38 cellular contexts compared by ENCODE assay signal in genomic region chr18:31417850-31418249, GRCh38. TPM values are rescaled to one million over a fixed set of nuclear protein-coding genes. Genes with fewer than 3 reads are reported as not detected.
"Had no signal": no experiment of that assay in that cellular context is flagged by ENCODE, and none has a peak within 500 bp of the region (broad histone marks: within the 10 kb centered on the region; RNA-seq: fewer than 3 reads in every experiment).

No MANE protein-coding gene starts in this region.

- H3K4me3 ChIP-seq: adrenal gland, body of pancreas, breast epithelium had no signal

- H3K4me1 ChIP-seq: adrenal gland, body of pancreas, breast epithelium had no signal

- H3K27me3 ChIP-seq: adrenal gland, body of pancreas, brain microvascular endothelial cell, breast epithelium had no signal

- H3K36me3 ChIP-seq: adrenal gland, brain microvascular endothelial cell, breast epithelium had no signal

- H3K27ac ChIP-seq: adrenal gland, body of pancreas, brain microvascular endothelial cell, breast epithelium, VCaP had no signal

- DNase-seq: activated CD4-positive, alpha-beta memory T cell treated with anti-CD3 and anti-CD28 coated beads for 36 hours; activated CD4-positive, alpha-beta T cell treated with anti-CD3 and anti-CD28 coated beads for 1 hour; activated CD4-positive, alpha-beta T cell treated with anti-CD3 and anti-CD28 coated beads for 36 hours; activated CD4-positive, alpha-beta T cell treated with anti-CD3 and anti-CD28 coated beads, Interleukin-2, amount 10 ng/mL, durations not matched to agents 24 days and 14 days; activated CD4-positive, alpha-beta T cell treated with anti-CD3 and anti-CD28 coated beads, Interleukin-2, amount 50 U/mL, for 1 hour; activated CD4-positive, alpha-beta T cell treated with anti-CD3 and anti-CD28 coated beads, Interleukin-2, amount 50 U/mL, for 4 hours; activated CD4-positive, CD25-positive, alpha-beta regulatory T cell; activated CD8-positive, alpha-beta memory T cell treated with anti-CD3 and anti-CD28 coated beads, Interleukin-2, amount 50 U/mL, for 4 hours; activated CD8-positive, alpha-beta T cell treated with anti-CD3 and anti-CD28 coated beads for 36 hours; activated effector memory CD4-positive, alpha-beta T cell treated with anti-CD3 and anti-CD28 coated beads, Interleukin-2, amount 50 U/mL, for 16 hours; activated gamma-delta T cell treated with Interleukin-2 at 50 U/mL for 16 hours; activated naive CD4-positive, alpha-beta T cell; activated naive CD4-positive, alpha-beta T cell treated with anti-CD3 and anti-CD28 coated beads for 36 hours; activated naive CD4-positive, alpha-beta T cell treated with anti-CD3 and anti-CD28 coated beads, Interleukin-2, amount 50 U/mL, for 16 hours; activated naive CD8-positive, alpha-beta T cell treated with anti-CD3 and anti-CD28 coated beads for 36 hours; activated T-cell treated with anti-CD3 and anti-CD28 coated beads for 4 hours; activated T-cell treated with anti-CD3 and anti-CD28 coated beads, Interleukin-2, amount 50 U/mL, for 1 hour; activated T-cell treated with anti-CD3 and anti-CD28 coated beads, Interleukin-2, amount 50 U/mL, for 4 hours; activated T-cell treated with anti-CD3 and anti-CD28 coated beads, Interleukin-2, amount 50 U/mL, for 72 hours; adrenal gland; amniotic stem cell; aorta; body of pancreas; brain microvascular endothelial cell; central memory CD4-positive, alpha-beta T cell; T-helper 1 cell; T-helper 2 cell; T-helper 9 cell had no signal

- H3K9me3 ChIP-seq: body of pancreas, breast epithelium had no signal

- ATAC-seq: activated CD4-positive, alpha-beta T cell treated with anti-CD3 and anti-CD28 coated beads for 36 hours; activated CD4-positive, CD25-positive, alpha-beta regulatory T cell treated with anti-CD3 and anti-CD28 coated beads, Interleukin-2, amount 50 U/mL, for 24 hours; activated CD8-positive, alpha-beta T cell treated with anti-CD3 and anti-CD28 coated beads for 36 hours; activated naive CD4-positive, alpha-beta T cell treated with anti-CD3 and anti-CD28 coated beads, Interleukin-2, amount 50 U/mL, for 72 hours; activated T-cell treated with anti-CD3 and anti-CD28 coated beads, Interleukin-2, amount 50 U/mL, for 4 hours; activated T-cell treated with anti-CD3 and anti-CD28 coated beads, Interleukin-2, amount 50 U/mL, for 72 hours; activated T-helper 17 cell treated with anti-CD3 and anti-CD28 coated beads, Interleukin-2, amount 50 U/mL, for 72 hours; body of pancreas had no signal

- FAIRE-seq: astrocyte had no signal

RNA-seq across cellular contexts. Expression of gene DSG3, which starts 29.7 kb away (rescaled TPM):
- total RNA-seq: activated CD4-positive, alpha-beta memory T cell treated with anti-CD3 and anti-CD28 coated beads for 36 hours; activated CD4-positive, alpha-beta T cell treated with anti-CD3 and anti-CD28 coated beads for 36 hours; activated CD4-positive, alpha-beta T cell treated with anti-CD3 and anti-CD28 coated beads, Interleukin-2, amount 10 ng/mL, durations not matched to agents 24 days and 14 days; activated CD8-positive, alpha-beta memory T cell treated with anti-CD3 and anti-CD28 coated beads for 36 hours; activated CD8-positive, alpha-beta T cell treated with anti-CD3 and anti-CD28 coated beads for 36 hours; activated naive CD4-positive, alpha-beta T cell treated with anti-CD3 and anti-CD28 coated beads for 36 hours; activated naive CD4-positive, alpha-beta T cell treated with anti-CD3 and anti-CD28 coated beads, Interleukin-2, amount 50 U/mL, for 72 hours; activated naive CD8-positive, alpha-beta T cell treated with anti-CD3 and anti-CD28 coated beads for 36 hours; activated T-cell treated with anti-CD3 and anti-CD28 coated beads, Interleukin-2, amount 50 U/mL, for 4 hours; activated T-cell treated with anti-CD3 and anti-CD28 coated beads, Interleukin-2, amount 50 U/mL, for 72 hours; activated T-helper 1 cell treated with anti-CD3 and anti-CD28 coated beads, Interleukin-12 subunit alpha, Interleukin-12 subunit beta, Interleukin-2, Interleukin-4 antibody, amounts not matched to agents 30 ng/mL and 10 ng/mL and 1 ng/mL, durations not matched to agents 14 hours and 24 hours and 36 hours; activated T-helper 17 cell treated with anti-CD3 and anti-CD28 coated beads, Interleukin-2, amount 50 U/mL, for 72 hours; aorta; body of pancreas; cardiac septum; cerebellum had no signal

RNA-seq across cellular contexts. Expression of gene DSG4, which starts 41.3 kb away (rescaled TPM):
- total RNA-seq: activated CD4-positive, alpha-beta memory T cell treated with anti-CD3 and anti-CD28 coated beads for 36 hours; activated CD4-positive, alpha-beta T cell treated with anti-CD3 and anti-CD28 coated beads for 36 hours; activated CD4-positive, alpha-beta T cell treated with anti-CD3 and anti-CD28 coated beads, Interleukin-2, amount 10 ng/mL, durations not matched to agents 24 days and 14 days; activated CD8-positive, alpha-beta memory T cell treated with anti-CD3 and anti-CD28 coated beads for 36 hours; activated CD8-positive, alpha-beta T cell treated with anti-CD3 and anti-CD28 coated beads for 36 hours; activated naive CD4-positive, alpha-beta T cell treated with anti-CD3 and anti-CD28 coated beads for 36 hours; activated naive CD4-positive, alpha-beta T cell treated with anti-CD3 and anti-CD28 coated beads, Interleukin-2, amount 50 U/mL, for 72 hours; activated naive CD8-positive, alpha-beta T cell treated with anti-CD3 and anti-CD28 coated beads for 36 hours; activated T-cell treated with anti-CD3 and anti-CD28 coated beads, Interleukin-2, amount 50 U/mL, for 4 hours; activated T-cell treated with anti-CD3 and anti-CD28 coated beads, Interleukin-2, amount 50 U/mL, for 72 hours; activated T-helper 1 cell treated with anti-CD3 and anti-CD28 coated beads, Interleukin-12 subunit alpha, Interleukin-12 subunit beta, Interleukin-2, Interleukin-4 antibody, amounts not matched to agents 30 ng/mL and 10 ng/mL and 1 ng/mL, durations not matched to agents 14 hours and 24 hours and 36 hours; activated T-helper 17 cell treated with anti-CD3 and anti-CD28 coated beads, Interleukin-2, amount 50 U/mL, for 72 hours; adrenal gland; aorta; astrocyte; body of pancreas; breast epithelium; cardiac septum; cerebellum had no signal
- polyA plus RNA-seq: adrenal gland, aorta had no signal
